ENCODE assay signal across 23 cellular contexts in genomic region chr2:88057437-88057844, GRCh38. TPM values are rescaled to one million over a fixed set of nuclear protein-coding genes. Genes with fewer than 3 reads are reported as not detected.
A peak's percentile ranks its signal among the peaks of the same experiment; 100 is the strongest.
DNase-seq lines count a peak whose midpoint lies in the region; ATAC-seq and TF ChIP-seq lines count a peak whose summit lies in the region.
"Had no signal": no experiment of that assay in that cellular context is flagged by ENCODE, and none has a peak within 500 bp of the region (broad histone marks: within the 10 kb centered on the region; RNA-seq: fewer than 3 reads in every experiment).

No MANE protein-coding gene starts in this region.

- POLR2A ChIA-PET in PC-9 (lab: Charles Lee; ENCODE audit: unreplicated experiment): no interaction called here

- H3K4me3 Mint-ChIP-seq in activated CD4-positive, alpha-beta T cell treated with anti-CD3 and anti-CD28 coated beads, Interleukin-2, amount 10 ng/mL, durations not matched to agents 24 days and 14 days: peak overlapping the region; percentile 25
- H3K4me3 Mint-ChIP-seq in stimulated activated memory B cell treated with anti-CD40 and anti-IgM and Interleukin-4, amounts not matched to agents 10 μg/mL and 1 μg/mL and 100 μg/mL, for 72 hours: no peak overlapping the region

- CTCF ChIA-PET in PC-9 (lab: Charles Lee): no interaction called here

- H3K4me2 ChIP-seq in PC-9: no peak overlapping the region

- peaks cover 51% of the 10 kb centered on the region for H3K4me1 Mint-ChIP-seq in activated CD4-positive, alpha-beta T cell treated with anti-CD3 and anti-CD28 coated beads, Interleukin-2, amount 10 ng/mL, durations not matched to agents 24 days and 14 days
- peaks cover 38% of the 10 kb centered on the region for H3K4me1 Mint-ChIP-seq in stimulated activated memory B cell treated with anti-CD40 and anti-IgM and Interleukin-4, amounts not matched to agents 10 μg/mL and 1 μg/mL and 100 μg/mL, for 72 hours

- no peak overlapping the region for H3K4me3 ChIP-seq in PC-9
- H3K4me3 ChIP-seq: A549, gastrocnemius medialis, upper lobe of left lung had no signal

- no peaks in the 10 kb centered on the region for H3K9me2 ChIP-seq in PC-9 (ENCODE audit: insufficient read depth)

- H4K20me1 ChIP-seq in PC-9 (ENCODE audit: insufficient read depth): no peaks in the 10 kb centered on the region

- H2AFZ ChIP-seq in PC-9: peak overlapping the region; percentile 62; the same call in 1 of the 2 replicates

- intact Hi-C loops in activated CD4-positive, alpha-beta T cell treated with anti-CD3 and anti-CD28 coated beads, Interleukin-2, amount 10 ng/mL, durations not matched to agents 24 days and 14 days (cut with micrococcal nuclease): loop anchor here (10.0 kb wide), 1 partner anchor 567 kb away; the partner anchor contains the start of gene EIF2AK3
- intact Hi-C loops in PC-9 (cut with micrococcal nuclease; ENCODE audit: unreplicated experiment): loop anchor here (5.0 kb wide), 1 partner anchor 1250 kb away; no protein-coding TSS in a partner anchor

- peaks cover 24% of the 10 kb centered on the region for H3K36me3 Mint-ChIP-seq in activated CD4-positive, alpha-beta T cell treated with anti-CD3 and anti-CD28 coated beads, Interleukin-2, amount 10 ng/mL, durations not matched to agents 24 days and 14 days (ENCODE audit: low read depth)
- H3K36me3 Mint-ChIP-seq in stimulated activated memory B cell treated with anti-CD40 and anti-IgM and Interleukin-4, amounts not matched to agents 10 μg/mL and 1 μg/mL and 100 μg/mL, for 72 hours: peaks cover 11% of the 10 kb centered on the region

- H3K27me3 ChIP-seq in PC-9 (ENCODE audit: insufficient read depth, low read depth): no peaks in the 10 kb centered on the region
- H3K27me3 ChIP-seq: gastrocnemius medialis, neutrophil, upper lobe of left lung had no signal

- H3K27me3 Mint-ChIP-seq in activated CD4-positive, alpha-beta T cell treated with anti-CD3 and anti-CD28 coated beads, Interleukin-2, amount 10 ng/mL, durations not matched to agents 24 days and 14 days: no peaks in the 10 kb centered on the region
- H3K27me3 Mint-ChIP-seq in stimulated activated memory B cell treated with anti-CD40 and anti-IgM and Interleukin-4, amounts not matched to agents 10 μg/mL and 1 μg/mL and 100 μg/mL, for 72 hours: no peaks in the 10 kb centered on the region
- H3K27me3 Mint-ChIP-seq: activated T-cell treated with anti-CD3 and anti-CD28 coated beads, Interleukin-2, amount 50 U/mL, for 24 hours had no signal

- peak; percentile 42 for ATAC-seq in stimulated activated naive CD8-positive, alpha-beta T cell treated with anti-CD3 and anti-CD28 coated beads, Interleukin-15, Interleukin-2, amounts not matched to agents 100 U/mL and 50 U/mL, for 24 hours
- no peak for ATAC-seq in stimulated activated memory B cell treated with anti-CD40 and anti-IgM and Interleukin-4, amounts not matched to agents 10 μg/mL and 1 μg/mL and 100 μg/mL, for 72 hours
- ATAC-seq: A549, gastrocnemius medialis had no signal

- H3K36me3 ChIP-seq in PC-9 (ENCODE audit: low read depth): peaks cover 10% of the 10 kb centered on the region; the same call in 1 of the 2 replicates
- H3K36me3 ChIP-seq: gastrocnemius medialis, neutrophil, upper lobe of left lung had no signal

- no TSS peak for BruUV-seq in PC-9 (replicated peaks; lab: Mats Ljungman, UMichigan)

- H3K27ac Mint-ChIP-seq in activated CD4-positive, alpha-beta T cell treated with anti-CD3 and anti-CD28 coated beads, Interleukin-2, amount 10 ng/mL, durations not matched to agents 24 days and 14 days: peak overlapping the region; percentile 57
- no peak overlapping the region for H3K27ac Mint-ChIP-seq in stimulated activated memory B cell treated with anti-CD40 and anti-IgM and Interleukin-4, amounts not matched to agents 10 μg/mL and 1 μg/mL and 100 μg/mL, for 72 hours
- H3K27ac Mint-ChIP-seq: T-helper 1 cell treated with Interleukin-12 subunit alpha and Interleukin-12 subunit beta and Interleukin-4 antibody, amounts not matched to agents 30 μg/mL and 1 μg/mL, for 36 hours had no signal

- no peak overlapping the region for H3K27ac ChIP-seq in PC-9
- H3K27ac ChIP-seq: gastrocnemius medialis, neutrophil, upper lobe of left lung had no signal

- peak; percentile 54 for DNase-seq in activated CD4-positive, alpha-beta T cell treated with anti-CD3 and anti-CD28 coated beads, Interleukin-2, amount 10 ng/mL, durations not matched to agents 24 days and 14 days
- no peak for DNase-seq in activated CD4-positive, alpha-beta T cell treated with anti-CD3 and anti-CD28 coated beads for 4 hours
- DNase-seq in PC-9 (no peak), erythroblast (lab: John Stamatoyannopoulos, UW) (peak; percentile 65 to 67), T-helper 1 cell (no peak), NCI-H146 (lab: John Stamatoyannopoulos, UW) (no peak)
- DNase-seq in stimulated activated naive CD8-positive, alpha-beta T cell treated with anti-CD3 and anti-CD28 coated beads, Interleukin-15, Interleukin-2, amounts not matched to agents 100 U/mL and 50 U/mL, for 24 hours: no peak
- DNase-seq: activated T-cell treated with anti-CD3 and anti-CD28 coated beads, Interleukin-2, amount 50 U/mL, for 24 hours; amniotic stem cell; gastrocnemius medialis; GOT3; NCI-H2029 treated with DMSO at 0.1 percent for 48 hours; NCI-H69; stimulated activated CD4-positive, alpha-beta T cell treated with anti-CD3 and anti-CD28 coated beads, Interleukin-4, amount 100 ng/mL, for 24 hours; upper lobe of left lung had no signal

- H3K9me3 Mint-ChIP-seq in activated CD4-positive, alpha-beta T cell treated with anti-CD3 and anti-CD28 coated beads, Interleukin-2, amount 10 ng/mL, durations not matched to agents 24 days and 14 days: no peaks in the 10 kb centered on the region
- no peaks in the 10 kb centered on the region for H3K9me3 Mint-ChIP-seq in stimulated activated memory B cell treated with anti-CD40 and anti-IgM and Interleukin-4, amounts not matched to agents 10 μg/mL and 1 μg/mL and 100 μg/mL, for 72 hours
- H3K9me3 Mint-ChIP-seq: activated T-cell treated with anti-CD3 and anti-CD28 coated beads, Interleukin-2, amount 50 U/mL, for 24 hours; T-helper 1 cell treated with Interleukin-12 subunit alpha and Interleukin-12 subunit beta and Interleukin-4 antibody, amounts not matched to agents 30 μg/mL and 1 μg/mL, for 36 hours had no signal

- no peak for TF ChIP-seq POLR2A in erythroblast (IDR thresholded peaks at IDR 0.05; ENCODE audit: low read length)

- H3K4me1 ChIP-seq in PC-9 (replicated peaks; ENCODE audit: insufficient read depth): peaks cover 21% of the 10 kb centered on the region

- peaks cover 27% of the 10 kb centered on the region for H3K79me2 ChIP-seq in PC-9 (ENCODE audit: low read depth)

- no peaks in the 10 kb centered on the region; the same call in 1 of the 2 replicates for H3F3A ChIP-seq in PC-9 (ENCODE audit: insufficient read depth, low read depth)

- TF ChIP-seq CTCF in PC-9 (conservative IDR thresholded peaks at IDR 0.05): no peak

- no peaks in the 10 kb centered on the region for H3K9me3 ChIP-seq in PC-9 (ENCODE audit: insufficient read depth, low read depth)
- H3K9me3 ChIP-seq: A549, gastrocnemius medialis, neutrophil, upper lobe of left lung had no signal

RNA-seq across cellular contexts. Expression of gene KRCC1, which starts 1.9 kb away (rescaled TPM):
- 16.5 and 16.9 TPM in 2 replicates for total RNA-seq in activated CD4-positive, alpha-beta T cell treated with anti-CD3 and anti-CD28 coated beads, Interleukin-2, amount 10 ng/mL, durations not matched to agents 24 days and 14 days
- 12.3 and 17.4 TPM in 2 replicates for total RNA-seq in PC-9 (2021)

RNA-seq across cellular contexts. Expression of gene SMYD1, which starts 10.2 kb away (rescaled TPM):
- not detected in 2 replicates for total RNA-seq in activated CD4-positive, alpha-beta T cell treated with anti-CD3 and anti-CD28 coated beads, Interleukin-2, amount 10 ng/mL, durations not matched to agents 24 days and 14 days
- total RNA-seq in PC-9 (2021): not detected in 2 replicates
- total RNA-seq: chondrocyte, endothelial cell of umbilical vein, RPMI7951, upper lobe of left lung had no signal

RNA-seq across cellular contexts. Expression of gene RNU2-63P, which starts 41.1 kb away (rescaled TPM):
- total RNA-seq in activated CD4-positive, alpha-beta T cell treated with anti-CD3 and anti-CD28 coated beads, Interleukin-2, amount 10 ng/mL, durations not matched to agents 24 days and 14 days: 34.0 and 34.9 TPM in 2 replicates
- 3.9 TPM in 1 of 2 replicates, not detected in the other for total RNA-seq in PC-9 (2021)
- total RNA-seq: endothelial cell of umbilical vein, gastrocnemius medialis, lower leg skin, RPMI7951, upper lobe of left lung had no signal

Comparison
In these comparisons a context has a peak if more than half of its experiments do, and no peak if none do; other contexts are left out.
1. DNase-seq: peak in activated CD4-positive, alpha-beta T cell treated with anti-CD3 and anti-CD28 coated beads, Interleukin-2, amount 10 ng/mL, durations not matched to agents 24 days and 14 days (single experiment) and erythroblast (2 of 2); none in activated CD4-positive, alpha-beta T cell treated with anti-CD3 and anti-CD28 coated beads for 4 hours (0 of 2), PC-9 (0 of 2), stimulated activated naive CD8-positive, alpha-beta T cell treated with anti-CD3 and anti-CD28 coated beads, Interleukin-15, Interleukin-2, amounts not matched to agents 100 U/mL and 50 U/mL, for 24 hours (single experiment), T-helper 1 cell (0 of 5) and NCI-H146 (single experiment).